Comparison of ENCODE assay signal across 23 cellular contexts in genomic region chr9:116178481-116179211, GRCh38. TPM values are rescaled to one million over a fixed set of nuclear protein-coding genes. Genes with fewer than 3 reads are reported as not detected.
"Had no signal": no experiment of that assay in that cellular context is flagged by ENCODE, and none has a peak within 500 bp of the region (broad histone marks: within the 10 kb centered on the region; RNA-seq: fewer than 3 reads in every experiment).

No MANE protein-coding gene starts in this region.

- H3K27me3 ChIP-seq: neutrophil, right lobe of liver, testis, tibial nerve, upper lobe of right lung had no signal

- H3K4me3 ChIP-seq: dorsolateral prefrontal cortex, gastroesophageal sphincter, lung, mucosa of descending colon, psoas muscle, right lobe of liver, spleen, testis, tibial nerve, upper lobe of right lung had no signal

- H3K4me1 ChIP-seq: gastroesophageal sphincter, psoas muscle, right lobe of liver, spleen, testis, tibial nerve, upper lobe of right lung had no signal

- FAIRE-seq: kidney had no signal

- DNase-seq: cortex of kidney; dorsolateral prefrontal cortex; effector CD8-positive, alpha-beta T cell; glutamatergic neuron; kidney; left colon; left ventricle myocardium superior; mucosa of descending colon; naive thymus-derived CD8-positive, alpha-beta T cell; psoas muscle; right lobe of liver; spleen; stimulated activated CD4-positive, alpha-beta T cell treated with anti-CD3 and anti-CD28 coated beads, Interleukin-15, amount 100 ng/mL, for 24 hours; stimulated activated CD4-positive, alpha-beta T cell treated with anti-CD3 and anti-CD28 coated beads, Interleukin-1b, Interleukin-23, amount 100 ng/mL, for 48 hours; stimulated activated CD4-positive, alpha-beta T cell treated with anti-CD3 and anti-CD28 coated beads, Interleukin-4, amount 100 ng/mL, for 24 hours; stimulated activated naive B cell treated with anti-CD40 and anti-IgM and Interleukin-4, amounts not matched to agents 10 μg/mL and 1 μg/mL and 100 μg/mL, for 72 hours; stimulated activated naive CD8-positive, alpha-beta T cell treated with anti-CD3 and anti-CD28 coated beads, Interleukin-15, amount 100 ng/mL, for 72 hours; testis; upper lobe of right lung had no signal

- H3K27ac ChIP-seq: dorsolateral prefrontal cortex, gastroesophageal sphincter, neutrophil, psoas muscle, right lobe of liver, spleen, testis, tibial nerve, upper lobe of right lung had no signal

- H3K9me3 ChIP-seq: gastroesophageal sphincter, mucosa of descending colon, neutrophil, psoas muscle, right lobe of liver, spleen, testis, tibial nerve, upper lobe of right lung had no signal

- H3K36me3 ChIP-seq: gastroesophageal sphincter, neutrophil, right lobe of liver, spleen, tibial nerve, upper lobe of right lung had no signal

RNA-seq across cellular contexts. Expression of gene PAPPA, which starts 25.1 kb away (rescaled TPM):
- total RNA-seq: naive thymus-derived CD8-positive, alpha-beta T cell had no signal
